ENCODE assay signal across 24 cellular contexts in genomic region chr2:16853088-16853487, GRCh38.
"Had no signal": no experiment of that assay in that cellular context is flagged by ENCODE, and none has a peak within 500 bp of the region (broad histone marks: within the 10 kb centered on the region; RNA-seq: fewer than 3 reads in every experiment).

No MANE protein-coding gene starts in this region.

- H3K4me1 ChIP-seq: left ventricle myocardium inferior, pancreas, prostate gland, sigmoid colon, spleen, suprapubic skin, tibial artery, uterus had no signal

- H3K27me3 ChIP-seq: pancreas, sigmoid colon, spleen, suprapubic skin, tibial artery, uterus had no signal

- ATAC-seq: naive thymus-derived CD8-positive, alpha-beta T cell; pancreas; right cardiac atrium; stimulated activated effector memory CD8-positive, alpha-beta T cell treated with anti-CD3 and anti-CD28 coated beads, Interleukin-12 subunit alpha, Interleukin-12 subunit beta, amount 100 ng/mL, for 72 hours had no signal

- H3K9me3 ChIP-seq: left ventricle myocardium inferior, pancreas, prostate gland, sigmoid colon, suprapubic skin, thoracic aorta, tibial artery, uterus had no signal

- DNase-seq: hypothalamus; immature natural killer cell; kidney; left ventricle myocardium inferior; mesenchymal stem cell; naive thymus-derived CD8-positive, alpha-beta T cell; nucleus accumbens; pancreas; posterior cingulate gyrus; retina; right cardiac atrium; sigmoid colon; small intestine; spleen; stimulated activated CD4-positive, alpha-beta T cell treated with anti-CD3 and anti-CD28 coated beads, Interleukin-4, amount 100 ng/mL, for 24 hours; stimulated activated naive CD4-positive, alpha-beta T cell; tibial artery; uterus had no signal

- H3K4me3 ChIP-seq: left ventricle myocardium inferior, lung, pancreas, prostate gland, sigmoid colon, spleen, suprapubic skin, thoracic aorta, tibial artery, uterus had no signal

- H3K36me3 ChIP-seq: left ventricle myocardium inferior, pancreas, prostate gland, sigmoid colon, spleen, suprapubic skin, thoracic aorta, tibial artery, uterus had no signal

- H3K27ac ChIP-seq: left ventricle myocardium inferior, pancreas, prostate gland, sigmoid colon, spleen, suprapubic skin, thoracic aorta, tibial artery, uterus had no signal

- FAIRE-seq: islet of Langerhans, kidney, pancreas, small intestine had no signal
